30 cellular contexts compared by ENCODE assay signal in the genomic region with DNA sequence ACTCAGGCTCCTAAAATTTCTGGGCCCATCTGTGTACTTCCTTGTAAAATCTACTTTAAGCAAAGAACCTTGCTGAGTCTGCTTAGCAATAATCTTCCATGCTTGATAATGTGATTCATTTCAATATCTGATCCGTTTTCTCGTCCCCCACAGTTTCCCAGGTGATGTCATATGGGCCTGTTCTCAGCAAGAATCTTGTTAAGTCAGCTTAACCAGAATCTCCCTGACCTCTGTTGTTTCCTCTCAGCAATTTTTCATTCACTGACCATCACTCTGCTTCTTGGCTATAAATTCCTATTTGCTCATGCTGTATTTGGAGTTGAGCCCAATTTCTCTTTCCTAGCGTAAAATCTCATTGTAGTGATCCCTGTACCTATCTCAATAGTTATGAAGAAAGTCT. TPM values are rescaled to one million over a fixed set of nuclear protein-coding genes. Genes with fewer than 3 reads are reported as not detected.
"Had no signal": no experiment of that assay in that cellular context is flagged by ENCODE, and none has a peak within 500 bp of the region (broad histone marks: within the 10 kb centered on the region; RNA-seq: fewer than 3 reads in every experiment).

No MANE protein-coding gene starts in this region.

- DNase-seq: activated B cell treated with CpG ODN at 0.5 μM for 24 hours; activated CD4-positive, alpha-beta T cell treated with anti-CD3 and anti-CD28 coated beads for 1 hour; activated CD4-positive, alpha-beta T cell treated with anti-CD3 and anti-CD28 coated beads, Interleukin-2, amount 10 ng/mL, durations not matched to agents 24 days and 14 days; activated CD4-positive, alpha-beta T cell treated with anti-CD3 and anti-CD28 coated beads, Interleukin-2, amount 50 U/mL, for 48 hours; activated CD8-positive, alpha-beta memory T cell treated with anti-CD3 and anti-CD28 coated beads, Interleukin-2, amount 10 ng/mL, durations not matched to agents 7 days and 5 days; activated effector memory CD4-positive, alpha-beta T cell treated with anti-CD3 and anti-CD28 coated beads, Interleukin-2, amount 50 U/mL, for 16 hours; activated naive CD4-positive, alpha-beta T cell treated with anti-CD3 and anti-CD28 coated beads for 36 hours; activated T-cell treated with anti-CD3 and anti-CD28 coated beads, Interleukin-2, amount 50 U/mL, for 4 hours; anterior cingulate cortex; body of pancreas; Kasumi-1; NCI-H1048; NCI-H146; NCI-H1930; NCI-H2171; NCI-H2227 treated with DMSO at 0.1 percent for 48 hours; NCI-H526; NCI-H774; NK-92 treated with Interleukin-12 subunit alpha and Interleukin-12 subunit beta, amount 100 ng/mL, for 24 hours; OCI-M1; RPMI8226; T-cell; T-helper 2 cell; T1000 had no signal

- H3K4me3 ChIP-seq: body of pancreas, cardiac muscle cell, K562, SK-N-MC had no signal

- H3K27me3 ChIP-seq: body of pancreas, cardiac muscle cell had no signal

- H3K9me3 ChIP-seq: body of pancreas had no signal

- H3K4me1 ChIP-seq: body of pancreas had no signal

- H3K27ac ChIP-seq: body of pancreas, cardiac muscle cell, SK-N-MC had no signal

- FAIRE-seq: K562, TTC549 had no signal

- H3K36me3 ChIP-seq: cardiac muscle cell had no signal

RNA-seq across cellular contexts. Expression of a gene that starts 13.9 kb away (rescaled TPM):
- total RNA-seq: activated B cell treated with CpG ODN at 0.5 μM for 24 hours; activated CD4-positive, alpha-beta T cell treated with anti-CD3 and anti-CD28 coated beads, Interleukin-2, amount 10 ng/mL, durations not matched to agents 24 days and 14 days; activated CD8-positive, alpha-beta memory T cell treated with anti-CD3 and anti-CD28 coated beads, Interleukin-2, amount 10 ng/mL, durations not matched to agents 7 days and 5 days; activated naive CD4-positive, alpha-beta T cell treated with anti-CD3 and anti-CD28 coated beads for 36 hours; activated T-cell treated with anti-CD3 and anti-CD28 coated beads, Interleukin-2, amount 50 U/mL, for 4 hours; body of pancreas; cardiac muscle cell; K562; NCI-H460; Right ventricle myocardium inferior; T-cell had no signal
- polyA plus RNA-seq: cardiac muscle cell, K562 had no signal

RNA-seq across cellular contexts. Expression of a gene that starts 20.7 kb away (rescaled TPM):
- total RNA-seq: activated B cell treated with CpG ODN at 0.5 μM for 24 hours; activated CD4-positive, alpha-beta T cell treated with anti-CD3 and anti-CD28 coated beads, Interleukin-2, amount 10 ng/mL, durations not matched to agents 24 days and 14 days; activated CD8-positive, alpha-beta memory T cell treated with anti-CD3 and anti-CD28 coated beads, Interleukin-2, amount 10 ng/mL, durations not matched to agents 7 days and 5 days; activated naive CD4-positive, alpha-beta T cell treated with anti-CD3 and anti-CD28 coated beads for 36 hours; activated T-cell treated with anti-CD3 and anti-CD28 coated beads, Interleukin-2, amount 50 U/mL, for 4 hours; cardiac muscle cell; K562; NCI-H460; Right ventricle myocardium inferior; T-cell had no signal
- polyA plus RNA-seq: cardiac muscle cell, K562 had no signal

RNA-seq across cellular contexts. Expression of a gene that starts 44.2 kb away (rescaled TPM):
- total RNA-seq: activated B cell treated with CpG ODN at 0.5 μM for 24 hours; activated CD4-positive, alpha-beta T cell treated with anti-CD3 and anti-CD28 coated beads, Interleukin-2, amount 10 ng/mL, durations not matched to agents 24 days and 14 days; activated CD8-positive, alpha-beta memory T cell treated with anti-CD3 and anti-CD28 coated beads, Interleukin-2, amount 10 ng/mL, durations not matched to agents 7 days and 5 days; activated naive CD4-positive, alpha-beta T cell treated with anti-CD3 and anti-CD28 coated beads for 36 hours; activated T-cell treated with anti-CD3 and anti-CD28 coated beads, Interleukin-2, amount 50 U/mL, for 4 hours; body of pancreas; cardiac muscle cell; K562; NCI-H460; Right ventricle myocardium inferior; T-cell had no signal
- polyA plus RNA-seq: K562 had no signal
